ENCODE assay signal across 8 cellular contexts in the genomic region with DNA sequence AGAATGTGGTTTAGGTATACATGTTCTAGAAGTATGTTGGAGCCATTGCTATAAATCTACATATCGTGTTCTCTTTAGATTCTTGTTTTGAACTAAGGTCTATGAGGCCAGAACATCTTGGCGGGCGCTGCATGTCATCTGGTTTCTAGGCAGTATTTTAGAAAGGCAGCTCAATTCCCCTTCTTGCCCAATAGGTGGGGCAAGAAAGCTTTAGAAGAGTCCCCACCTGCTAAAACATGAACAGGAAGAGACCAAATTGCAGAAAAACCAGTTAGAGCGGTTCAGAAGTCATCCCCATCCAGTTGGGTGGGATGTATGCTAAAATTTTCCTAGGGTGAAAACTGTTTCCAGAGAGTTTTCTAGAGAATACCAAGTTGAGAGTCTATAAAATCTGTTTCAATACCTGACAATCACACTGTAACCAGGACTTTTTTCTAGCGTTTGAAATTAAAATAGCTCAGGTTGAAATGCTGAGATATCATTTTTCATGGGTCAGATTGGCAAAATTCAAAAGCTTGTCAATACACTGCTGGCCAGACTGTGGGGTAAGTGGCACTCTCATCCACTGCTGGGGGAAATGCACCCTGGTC. TPM values are rescaled to one million over a fixed set of nuclear protein-coding genes. Genes with fewer than 3 reads are reported as not detected.
DNase-seq lines count a peak whose midpoint lies in the region; ATAC-seq, FAIRE-seq and TF ChIP-seq lines count a peak whose summit lies in the region.

No MANE protein-coding gene starts in this region.

- H3K9ac ChIP-seq in OCI-LY3 (ENCODE audit: low read length), result no peak overlapping the region

- no peak for FAIRE-seq in HTR-8/SVneo (lab: Jason Lieb, UNC)

- H3K4me1 ChIP-seq in OCI-LY3 (ENCODE audit: low read length), result peaks cover 17% of the 10 kb centered on the region

- no peaks in the 10 kb centered on the region for H3K27me3 ChIP-seq in OCI-LY3 (ENCODE audit: low read depth, low read length)

- H3K4me3 ChIP-seq in OCI-LY3 (ENCODE audit: low read length), result no peak overlapping the region

- H3K27ac ChIP-seq in OCI-LY3 (ENCODE audit: low read length), result no peak overlapping the region

- TF ChIP-seq CTCF in OCI-LY3 (IDR thresholded peaks at IDR 0.05; ENCODE audit: low read depth, low read length), result peak; percentile 81

- H3K9me3 ChIP-seq in OCI-LY3 (ENCODE audit: insufficient read depth, low read length), result no peaks in the 10 kb centered on the region

- DNase-seq in DMS114 treated with DMSO at 0.1 percent for 48 hours (lab: John Stamatoyannopoulos, UW; ENCODE audit: unreplicated experiment) (peak; percentile 37), HTR-8/SVneo (ENCODE audit: insufficient read length, low spot score) (peak; percentile 58), left lobe of liver (ENCODE audit: low spot score) (no peak)
- DNase-seq in central memory CD4-positive, alpha-beta T cell, result peak; percentile 46
- DNase-seq in activated CD8-positive, alpha-beta memory T cell treated with anti-CD3 and anti-CD28 coated beads, Interleukin-2, amount 50 U/mL, for 48 hours, result no peak

- H3K36me3 ChIP-seq in OCI-LY3 (replicated peaks; ENCODE audit: low read depth, low read length), result no peaks in the 10 kb centered on the region

- peak overlapping the region; percentile 34 for H3K4me2 ChIP-seq in OCI-LY3 (ENCODE audit: low read length)

- no peaks in the 10 kb centered on the region for H3K79me2 ChIP-seq in OCI-LY3 (ENCODE audit: low read length)

- ATAC-seq in GM19035 (IDR thresholded peaks at IDR 0.05; ENCODE audit: unreplicated experiment), result peak; percentile 62
- ATAC-seq in left lobe of liver, result peak; percentile 86
- no peak for ATAC-seq in GM18873 (IDR thresholded peaks at IDR 0.05; ENCODE audit: low FRiP score, unreplicated experiment)

- H2AFZ ChIP-seq in OCI-LY3 (ENCODE audit: low read depth, low read length), result no peak overlapping the region

- H4K20me1 ChIP-seq in OCI-LY3 (ENCODE audit: insufficient read depth, low read length), result no peaks in the 10 kb centered on the region

RNA-seq across cellular contexts. Expression of gene SH3KBP1, which starts 17.5 kb away (rescaled TPM):
- 8.6 TPM for total RNA-seq in left lobe of liver

Comparison
In these comparisons a context has a peak if more than half of its experiments do, and no peak if none do; other contexts are left out.
1. DNase-seq: peak in DMS114 treated with DMSO at 0.1 percent for 48 hours (single experiment), HTR-8/SVneo (single experiment) and central memory CD4-positive, alpha-beta T cell (single experiment); none in left lobe of liver (single experiment) and activated CD8-positive, alpha-beta memory T cell treated with anti-CD3 and anti-CD28 coated beads, Interleukin-2, amount 50 U/mL, for 48 hours (single experiment).